15 cellular contexts compared by ENCODE assay signal in genomic region chr2:168116448-168116847, GRCh38.
DNase-seq lines count a peak whose midpoint lies in the region; ATAC-seq, FAIRE-seq and TF ChIP-seq lines count a peak whose summit lies in the region.
"Had no signal": no experiment of that assay in that cellular context is flagged by ENCODE, and none has a peak within 500 bp of the region (broad histone marks: within the 10 kb centered on the region; RNA-seq: fewer than 3 reads in every experiment).

No MANE protein-coding gene starts in this region.

- intact Hi-C loops in upper lobe of right lung (cut with DNase I) = no loop called here

- POLR2A ChIA-PET in CD8-positive, alpha-beta memory T cell (lab: Charles Lee) = no interaction called here

- H3K27ac Mint-ChIP-seq in chondrocyte (ENCODE audit: unreplicated experiment) = no peak overlapping the region
- H3K27ac Mint-ChIP-seq in CD8-positive, alpha-beta memory T cell = no peak overlapping the region

- H3K4me1 Mint-ChIP-seq in chondrocyte (ENCODE audit: low read depth) = peaks cover 19% of the 10 kb centered on the region
- peaks cover 0 to 4% (median 0%) of the 10 kb centered on the region in 3 donors for H3K4me1 Mint-ChIP-seq in CD8-positive, alpha-beta memory T cell

- H3K4me3 ChIP-seq in NB4 (ENCODE audit: low read depth, low read length) = no peak overlapping the region
- H3K4me3 ChIP-seq in CD8-positive, alpha-beta memory T cell (ENCODE audit: low read length) = no peak overlapping the region
- no peak overlapping the region for H3K4me3 ChIP-seq in upper lobe of right lung
- H3K4me3 ChIP-seq: lung, thoracic aorta had no signal

- H3K27me3 ChIP-seq in CD8-positive, alpha-beta memory T cell (ENCODE audit: insufficient read depth, low read length, poor library complexity, severe bottlenecking) = no peaks in the 10 kb centered on the region
- no peaks in the 10 kb centered on the region for H3K27me3 ChIP-seq in upper lobe of right lung

- DNase-seq in D721Med (ENCODE audit: insufficient read length, low spot score) (no peak), NB4 (ENCODE audit: low read depth) (peak; percentile 25), chondrocyte (ENCODE audit: low spot score) (no peak), left kidney (ENCODE audit: low read depth, low spot score) (peak; percentile 31), upper lobe of right lung (no peak), NCI-H2196 (lab: John Stamatoyannopoulos, UW; ENCODE audit: unreplicated experiment) (no peak), T-helper 1 cell (no peak)
- no peak for DNase-seq in CD8-positive, alpha-beta memory T cell
- DNase-seq: activated CD4-positive, alpha-beta T cell treated with anti-CD3 and anti-CD28 coated beads for 48 hours; activated T-cell treated with anti-CD3 and anti-CD28 coated beads, Interleukin-2, amount 50 U/mL, for 48 hours; amniotic stem cell; NCI-H2029; occipital lobe had no signal

- H3K9me3 Mint-ChIP-seq in chondrocyte (ENCODE audit: low read depth) = no peaks in the 10 kb centered on the region
- no peaks in the 10 kb centered on the region for H3K9me3 Mint-ChIP-seq in CD8-positive, alpha-beta memory T cell

- no peaks in the 10 kb centered on the region for H3K4me1 ChIP-seq in CD8-positive, alpha-beta memory T cell (ENCODE audit: insufficient read depth, low read length)
- H3K4me1 ChIP-seq in upper lobe of right lung = peaks cover 7% of the 10 kb centered on the region

- CTCF ChIA-PET in CD8-positive, alpha-beta memory T cell (lab: Charles Lee) = interaction anchor here (1.4 kb wide), 1 partner anchor 25 kb away, joined by 3 read pairs; no protein-coding TSS in a partner anchor

- ATAC-seq in upper lobe of right lung = no peak

- H3K36me3 Mint-ChIP-seq in chondrocyte (ENCODE audit: low read depth) = peaks cover 20% of the 10 kb centered on the region
- H3K36me3 Mint-ChIP-seq in CD8-positive, alpha-beta memory T cell = peaks cover 0 to 37% (median 16%) of the 10 kb centered on the region in 3 donors

- no peaks in the 10 kb centered on the region for H3K36me3 ChIP-seq in CD8-positive, alpha-beta memory T cell (ENCODE audit: insufficient read depth, low read length)
- no peaks in the 10 kb centered on the region for H3K36me3 ChIP-seq in upper lobe of right lung
- H3K36me3 ChIP-seq: thoracic aorta had no signal

- no peak for FAIRE-seq in D721Med (lab: Jason Lieb, UNC)

- no peaks in the 10 kb centered on the region for H3K9me3 ChIP-seq in CD8-positive, alpha-beta memory T cell (ENCODE audit: low read length)
- no peaks in the 10 kb centered on the region for H3K9me3 ChIP-seq in upper lobe of right lung
- H3K9me3 ChIP-seq: thoracic aorta had no signal

- H3K27ac ChIP-seq in CD8-positive, alpha-beta memory T cell (ENCODE audit: low read depth, low read length) = no peak overlapping the region
- H3K27ac ChIP-seq in upper lobe of right lung = no peak overlapping the region
- H3K27ac ChIP-seq: thoracic aorta had no signal

- no peak overlapping the region for H3K4me3 Mint-ChIP-seq in chondrocyte (ENCODE audit: unreplicated experiment)
- H3K4me3 Mint-ChIP-seq in CD8-positive, alpha-beta memory T cell = no peak overlapping the region

- H3K27me3 Mint-ChIP-seq in chondrocyte (ENCODE audit: low read depth) = no peaks in the 10 kb centered on the region
- H3K27me3 Mint-ChIP-seq in CD8-positive, alpha-beta memory T cell = no peaks in the 10 kb centered on the region

- TF ChIP-seq CTCF in D721Med (IDR thresholded peaks at IDR 0.05; ENCODE audit: insufficient read depth, missing control alignments) (peak; percentile 8), NB4 (IDR thresholded peaks at IDR 0.05; ENCODE audit: low read depth, low read length) (peak; percentile 16), chondrocyte (IDR thresholded peaks at IDR 0.05) (peak; percentile 68), upper lobe of right lung (IDR thresholded peaks at IDR 0.05) (no peak)

- TF ChIP-seq POLR2A in NB4 (IDR thresholded peaks at IDR 0.05; ENCODE audit: extremely low read depth, insufficient read length) = no peak

Comparison
In these comparisons a context has a peak if more than half of its experiments do, and no peak if none do; other contexts are left out.
1. DNase-seq: peak in NB4 (single experiment) and left kidney (single experiment); none in D721Med (single experiment), chondrocyte (single experiment), CD8-positive, alpha-beta memory T cell (0 of 5), upper lobe of right lung (single experiment), NCI-H2196 (single experiment) and T-helper 1 cell (0 of 5).